18 cellular contexts compared by ENCODE assay signal in the genomic region with DNA sequence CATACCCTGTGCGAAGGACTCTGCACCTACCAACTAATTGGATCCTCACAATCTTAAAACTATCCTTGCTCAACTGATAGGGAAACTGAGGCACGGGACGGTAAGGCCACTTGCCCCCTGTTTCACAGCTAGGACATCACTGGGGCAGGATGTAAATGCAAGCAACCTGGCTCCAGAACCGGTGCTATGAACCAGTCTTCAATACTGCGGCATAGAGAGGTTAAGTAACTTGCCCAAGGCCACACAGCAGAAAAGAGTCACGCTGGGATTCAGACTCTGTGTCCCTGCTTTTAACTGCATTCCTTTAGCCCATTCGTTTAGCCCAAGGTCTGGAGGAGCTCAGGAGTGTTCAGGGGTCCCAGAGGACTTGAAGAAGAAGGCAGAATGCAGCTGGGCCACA.
A peak's percentile ranks its signal among the peaks of the same experiment; 100 is the strongest.
DNase-seq lines count a peak whose midpoint lies in the region; ATAC-seq and TF ChIP-seq lines count a peak whose summit lies in the region.
"Had no signal": no experiment of that assay in that cellular context is flagged by ENCODE, and none has a peak within 500 bp of the region (broad histone marks: within the 10 kb centered on the region; RNA-seq: fewer than 3 reads in every experiment).

No MANE protein-coding gene starts in this region.

- H3K4me3 ChIP-seq in cardiac muscle cell (no peak overlapping the region), adrenal gland (no peak overlapping the region)
- H3K4me3 ChIP-seq: BLaER1 treated with 17β-estradiol and CSF1 and Interleukin-3, amounts not matched to agents 10 nM and 100 nM; PC-9 had no signal

- peaks cover 66% of the 10 kb centered on the region for H3K4me1 ChIP-seq in cardiac muscle cell (ENCODE audit: low read depth)
- H3K4me1 ChIP-seq in adrenal gland (replicated peaks in 1 of 2), result peaks cover 29 to 42% of the 10 kb centered on the region in 2 donors

- DNase-seq in cardiac muscle cell (ENCODE audit: low read depth in 1 of 2, low spot score in 1 of 2) (no peak), Right ventricle myocardium inferior (ENCODE audit: missing footprints) (no peak), adrenal gland (no peak), glutamatergic neuron (no peak), GM10248 (ENCODE audit: extremely low spot score) (no peak)
- no peak for DNase-seq in stimulated activated effector memory CD8-positive, alpha-beta T cell treated with anti-CD3 and anti-CD28 coated beads, Interleukin-12 subunit alpha, Interleukin-12 subunit beta, amount 100 ng/mL, for 72 hours (ENCODE audit: low spot score in 2 of 2)
- DNase-seq in activated CD4-positive, alpha-beta T cell treated with anti-CD3 and anti-CD28 coated beads for 36 hours, result no peak
- DNase-seq: 8988T, GDM1, HFFc6, NCI-H1436, NCI-H2029 treated with DMSO at 0.1 percent for 48 hours, NCI-H510A, NCI-H82 had no signal

- POLR2A ChIA-PET in activated CD4-positive, alpha-beta T cell treated with anti-CD3 and anti-CD28 coated beads for 36 hours (lab: Charles Lee), result no interaction called here
- POLR2A ChIA-PET in GM10248 (lab: Yijun Ruan, JAX), result no interaction called here

- no peak for TF ChIP-seq POLR2A in adrenal gland (IDR thresholded peaks at IDR 0.05)

- H3K36me3 ChIP-seq in cardiac muscle cell (no peaks in the 10 kb centered on the region), adrenal gland (replicated peaks in 1 of 2) (peaks cover 0 to 31% of the 10 kb centered on the region in 2 donors)

- TF ChIP-seq CTCF in cardiac muscle cell (IDR thresholded peaks at IDR 0.05; ENCODE audit: low read depth, low read length) (no peak), adrenal gland (IDR thresholded peaks at IDR 0.05) (no peak), glutamatergic neuron (IDR thresholded peaks at IDR 0.05; ENCODE audit: partially characterized antibody, unreplicated experiment) (no peak), GM10248 (IDR thresholded peaks at IDR 0.05; ENCODE audit: control extremely low read depth, extremely low read depth, low read depth, missing control alignments) (no peak)

- H3K27me3 ChIP-seq in cardiac muscle cell (no peaks in the 10 kb centered on the region), adrenal gland (no peaks in the 10 kb centered on the region)
- H3K27me3 ChIP-seq: BLaER1 treated with 17β-estradiol and CSF1 and Interleukin-3, amounts not matched to agents 10 nM and 100 nM had no signal

- peaks cover 16% of the 10 kb centered on the region for H3K27me3 Mint-ChIP-seq in glutamatergic neuron (ENCODE audit: unreplicated experiment)
- H3K27me3 Mint-ChIP-seq in activated CD4-positive, alpha-beta T cell treated with anti-CD3 and anti-CD28 coated beads for 36 hours, result no peaks in the 10 kb centered on the region

- peaks cover 43% of the 10 kb centered on the region for H3K4me1 Mint-ChIP-seq in glutamatergic neuron (ENCODE audit: low read depth, unreplicated experiment)
- peaks cover 50% of the 10 kb centered on the region for H3K4me1 Mint-ChIP-seq in stimulated activated effector memory CD8-positive, alpha-beta T cell treated with anti-CD3 and anti-CD28 coated beads, Interleukin-12 subunit alpha, Interleukin-12 subunit beta, amount 100 ng/mL, for 72 hours
- peaks cover 31% of the 10 kb centered on the region for H3K4me1 Mint-ChIP-seq in activated CD4-positive, alpha-beta T cell treated with anti-CD3 and anti-CD28 coated beads for 36 hours

- H3K9me3 ChIP-seq in cardiac muscle cell (ENCODE audit: low read depth), result no peaks in the 10 kb centered on the region
- no peaks in the 10 kb centered on the region for H3K9me3 ChIP-seq in adrenal gland (replicated peaks in 1 of 3)
- H3K9me3 ChIP-seq: BLaER1 treated with 17β-estradiol and CSF1 and Interleukin-3, amounts not matched to agents 10 nM and 100 nM had no signal

- no peak for ATAC-seq in Right ventricle myocardium inferior
- no peak for ATAC-seq in stimulated activated effector memory CD8-positive, alpha-beta T cell treated with anti-CD3 and anti-CD28 coated beads, Interleukin-12 subunit alpha, Interleukin-12 subunit beta, amount 100 ng/mL, for 72 hours
- no peak for ATAC-seq in activated CD4-positive, alpha-beta T cell treated with anti-CD3 and anti-CD28 coated beads for 36 hours
- no peak for ATAC-seq in HG03108 (IDR thresholded peaks at IDR 0.05; ENCODE audit: unreplicated experiment)

- no peak overlapping the region for H3K4me3 Mint-ChIP-seq in glutamatergic neuron (ENCODE audit: unreplicated experiment)
- H3K4me3 Mint-ChIP-seq in stimulated activated effector memory CD8-positive, alpha-beta T cell treated with anti-CD3 and anti-CD28 coated beads, Interleukin-12 subunit alpha, Interleukin-12 subunit beta, amount 100 ng/mL, for 72 hours, result no peak overlapping the region
- no peak overlapping the region for H3K4me3 Mint-ChIP-seq in activated CD4-positive, alpha-beta T cell treated with anti-CD3 and anti-CD28 coated beads for 36 hours
- H3K4me3 Mint-ChIP-seq: HFFc6 had no signal

- peaks cover 16% of the 10 kb centered on the region for H3K9me3 Mint-ChIP-seq in glutamatergic neuron (ENCODE audit: unreplicated experiment)
- H3K9me3 Mint-ChIP-seq in stimulated activated effector memory CD8-positive, alpha-beta T cell treated with anti-CD3 and anti-CD28 coated beads, Interleukin-12 subunit alpha, Interleukin-12 subunit beta, amount 100 ng/mL, for 72 hours, result no peaks in the 10 kb centered on the region
- no peaks in the 10 kb centered on the region for H3K9me3 Mint-ChIP-seq in activated CD4-positive, alpha-beta T cell treated with anti-CD3 and anti-CD28 coated beads for 36 hours (ENCODE audit: low read depth)
- H3K9me3 Mint-ChIP-seq: HFFc6 had no signal

- H3K36me3 Mint-ChIP-seq in glutamatergic neuron (ENCODE audit: unreplicated experiment), result no peaks in the 10 kb centered on the region
- H3K36me3 Mint-ChIP-seq in stimulated activated effector memory CD8-positive, alpha-beta T cell treated with anti-CD3 and anti-CD28 coated beads, Interleukin-12 subunit alpha, Interleukin-12 subunit beta, amount 100 ng/mL, for 72 hours, result peaks cover 7% of the 10 kb centered on the region
- H3K36me3 Mint-ChIP-seq in activated CD4-positive, alpha-beta T cell treated with anti-CD3 and anti-CD28 coated beads for 36 hours (ENCODE audit: low read depth), result peaks cover 16% of the 10 kb centered on the region

- H3K27ac ChIP-seq in cardiac muscle cell, result peak overlapping the region; percentile 82
- peak overlapping the region in 3 of 5 donors; percentile 47 to 79 (median 59) for H3K27ac ChIP-seq in adrenal gland
- H3K27ac ChIP-seq: BLaER1 treated with 17β-estradiol and CSF1 and Interleukin-3, amounts not matched to agents 10 nM and 100 nM; KMS-11; PC-9 had no signal

- intact Hi-C loops in Right ventricle myocardium inferior (cut with DNase I) (no loop called here), adrenal gland (cut with DNase I) (no loop called here)
- intact Hi-C loops in activated CD4-positive, alpha-beta T cell treated with anti-CD3 and anti-CD28 coated beads for 36 hours (cut with DNase I, micrococcal nuclease), result loop anchor here (5.0 kb wide), 1 partner anchor 56 kb away; no protein-coding TSS in a partner anchor

- WGBS in adrenal gland, 4 donors, result 46 to 55% (median 53%) methylated on average over 7 of the region's 7 CpGs

- CTCF ChIA-PET in activated CD4-positive, alpha-beta T cell treated with anti-CD3 and anti-CD28 coated beads for 36 hours (lab: Charles Lee), result interaction anchor here (1.4 kb wide), 1 partner anchor 83 kb away, joined by 5 read pairs; no protein-coding TSS in a partner anchor
- CTCF ChIA-PET in GM10248 (lab: Yijun Ruan, JAX), result interaction anchor here (1.7 kb wide), 1 partner anchor 8 kb away, joined by 7 read pairs; no protein-coding TSS in a partner anchor

- H3K27ac Mint-ChIP-seq in glutamatergic neuron (ENCODE audit: unreplicated experiment), result peak overlapping the region; percentile 66
- H3K27ac Mint-ChIP-seq in stimulated activated effector memory CD8-positive, alpha-beta T cell treated with anti-CD3 and anti-CD28 coated beads, Interleukin-12 subunit alpha, Interleukin-12 subunit beta, amount 100 ng/mL, for 72 hours, result peak overlapping the region; percentile 40
- no peak overlapping the region for H3K27ac Mint-ChIP-seq in activated CD4-positive, alpha-beta T cell treated with anti-CD3 and anti-CD28 coated beads for 36 hours
- H3K27ac Mint-ChIP-seq: HFFc6 had no signal

Comparison
In these comparisons a context has a peak if more than half of its experiments do, and no peak if none do; other contexts are left out.
1. intact Hi-C loops: an anchor here in activated CD4-positive, alpha-beta T cell treated with anti-CD3 and anti-CD28 coated beads for 36 hours (5.0 kb wide); none called in Right ventricle myocardium inferior and adrenal gland.